ENCODE assay signal across 9 cellular contexts in the genomic region with DNA sequence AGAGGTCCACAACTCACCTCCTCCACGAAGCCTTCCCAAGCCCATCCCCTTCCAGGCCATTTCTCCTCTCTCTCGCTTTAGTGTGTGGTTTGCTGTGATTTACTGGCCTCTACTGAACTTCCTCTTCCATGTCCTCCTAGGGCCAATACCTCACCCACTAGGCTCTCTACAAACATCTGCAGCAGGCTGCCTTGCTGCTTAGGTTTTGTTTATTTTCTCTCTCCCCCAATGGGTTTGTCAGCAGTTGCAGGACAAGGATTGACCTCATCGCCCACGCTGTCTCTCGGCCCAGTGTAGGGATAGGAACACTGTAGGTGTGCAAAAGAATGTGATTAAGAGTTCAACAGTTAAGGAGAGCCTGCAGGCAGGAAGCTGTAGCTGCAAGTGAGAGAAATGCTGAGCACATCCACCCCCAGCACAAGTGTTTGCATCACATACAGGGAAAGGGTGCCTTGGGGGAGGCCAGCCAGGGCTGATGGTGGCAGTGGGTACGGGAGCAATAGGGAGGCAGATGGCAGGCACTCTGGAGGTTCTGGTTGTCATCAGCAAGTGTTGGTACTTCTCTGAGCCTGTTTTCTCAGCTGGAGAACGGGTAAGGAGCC. TPM values are rescaled to one million over a fixed set of nuclear protein-coding genes. Genes with fewer than 3 reads are reported as not detected.
DNase-seq lines count a peak whose midpoint lies in the region; ATAC-seq and TF ChIP-seq lines count a peak whose summit lies in the region.
"Had no signal": no experiment of that assay in that cellular context is flagged by ENCODE, and none has a peak within 500 bp of the region (broad histone marks: within the 10 kb centered on the region; RNA-seq: fewer than 3 reads in every experiment).

No MANE protein-coding gene starts in this region.

- H3K4me1 Mint-ChIP-seq in Caco-2 (ENCODE audit: low read depth, unreplicated experiment) (peaks cover 22% of the 10 kb centered on the region), nephron progenitor cell (peaks cover 49% of the 10 kb centered on the region)

- no peak overlapping the region for H3K4me3 ChIP-seq in Caco-2 (ENCODE audit: low read depth, low read length)
- H3K4me3 ChIP-seq in coronary artery: peak overlapping the region; percentile 6
- no peak overlapping the region for H3K4me3 ChIP-seq in effector memory CD4-positive, alpha-beta T cell (ENCODE audit: insufficient read depth, low read depth, low read length, poor library complexity, severe bottlenecking)

- H3K9me3 ChIP-seq in Caco-2: no peaks in the 10 kb centered on the region
- H3K9me3 ChIP-seq in effector memory CD4-positive, alpha-beta T cell (ENCODE audit: control insufficient read depth, low read length): no peaks in the 10 kb centered on the region

- no peaks in the 10 kb centered on the region; the same call in 1 of the 2 replicates for H3K36me3 ChIP-seq in Caco-2 (ENCODE audit: control insufficient read depth, insufficient read depth, low read length)
- no peaks in the 10 kb centered on the region for H3K36me3 ChIP-seq in effector memory CD4-positive, alpha-beta T cell (ENCODE audit: control insufficient read depth, insufficient read depth, low read length)

- no peaks in the 10 kb centered on the region for H3K9me3 Mint-ChIP-seq in Caco-2 (ENCODE audit: unreplicated experiment)
- H3K9me3 Mint-ChIP-seq in nephron progenitor cell: peaks cover 16% of the 10 kb centered on the region

- POLR2A ChIA-PET in Caco-2 (lab: Charles Lee): no interaction called here

- no peaks in the 10 kb centered on the region for H3K27me3 ChIP-seq in Caco-2 (replicated peaks; ENCODE audit: control insufficient read depth, insufficient read depth, low read length)
- no peaks in the 10 kb centered on the region for H3K27me3 ChIP-seq in effector memory CD4-positive, alpha-beta T cell (replicated peaks; ENCODE audit: control insufficient read depth, insufficient read depth, low read length, poor library complexity, severe bottlenecking)

- ATAC-seq in HG02970 (IDR thresholded peaks at IDR 0.05; ENCODE audit: low FRiP score, unreplicated experiment): no peak

- H3K36me3 Mint-ChIP-seq in Caco-2 (ENCODE audit: insufficient read depth, unreplicated experiment) (peaks cover 13% of the 10 kb centered on the region), nephron progenitor cell (ENCODE audit: low read depth) (peaks cover 10% of the 10 kb centered on the region)

- TF ChIP-seq CTCF in Caco-2 (IDR thresholded peaks at IDR 0.05; ENCODE audit: insufficient read depth in 1 of 2, low read depth in 1 of 2, low read length in 1 of 2, severe bottlenecking in 1 of 2, unreplicated experiment in 1 of 2) (no peak), coronary artery (IDR thresholded peaks at IDR 0.05) (no peak), nephron progenitor cell (IDR thresholded peaks at IDR 0.05) (no peak)

- peak overlapping the region in 1 of 2 donors; percentile 36 for H3K27ac ChIP-seq in coronary artery
- H3K27ac ChIP-seq in effector memory CD4-positive, alpha-beta T cell (ENCODE audit: insufficient read depth, low read length, poor library complexity, severe bottlenecking): no peak overlapping the region

- intact Hi-C loops in Caco-2 (cut with micrococcal nuclease; ENCODE audit: unreplicated experiment): loop anchor here (5.0 kb wide), 1 partner anchor 89 kb away; no protein-coding TSS in a partner anchor

- CTCF ChIA-PET in Caco-2 (lab: Charles Lee): no interaction called here

- peaks cover 12% of the 10 kb centered on the region for H3K4me1 ChIP-seq in Caco-2
- peaks cover 11% of the 10 kb centered on the region for H3K4me1 ChIP-seq in effector memory CD4-positive, alpha-beta T cell (ENCODE audit: control insufficient read depth, insufficient read depth, low read length, poor library complexity, severe bottlenecking)

- no peaks in the 10 kb centered on the region for H3K27me3 Mint-ChIP-seq in Caco-2 (ENCODE audit: insufficient read depth, unreplicated experiment)
- peaks cover 17% of the 10 kb centered on the region for H3K27me3 Mint-ChIP-seq in nephron progenitor cell (ENCODE audit: low read depth, poor library complexity)

- peak in 1 of 2 experiments; percentile 59 for DNase-seq in Caco-2
- DNase-seq in NOMO-1 (lab: John Stamatoyannopoulos, UW; ENCODE audit: unreplicated experiment in 2 of 2): peak; percentile 28 to 46
- DNase-seq in coronary artery (ENCODE audit: low spot score): no peak
- peak; percentile 26 for DNase-seq in nephron progenitor cell
- DNase-seq in activated CD4-positive, CD25-positive, alpha-beta regulatory T cell (lab: John Stamatoyannopoulos, UW): no peak
- no peak for DNase-seq in NCI-H1092 treated with DMSO at 0.1 percent for 48 hours (lab: John Stamatoyannopoulos, UW)
- DNase-seq in effector memory CD4-positive, alpha-beta T cell: no peak

- H3K27ac Mint-ChIP-seq in Caco-2 (ENCODE audit: unreplicated experiment) (peak overlapping the region; percentile 21), nephron progenitor cell (peak overlapping the region; percentile 86)

- peak overlapping the region; percentile 77 for H3K4me3 Mint-ChIP-seq in Caco-2 (ENCODE audit: unreplicated experiment)
- H3K4me3 Mint-ChIP-seq in nephron progenitor cell: peak overlapping the region; percentile 77

- TSS peak; percentile 62 for BruUV-seq in Caco-2 (replicated peaks; lab: Mats Ljungman, UMichigan)

RNA-seq across cellular contexts. Expression of a gene that starts 1.4 kb away (rescaled TPM):
- total RNA-seq in Caco-2 (2022): 22.5 and 25.8 TPM in 2 replicates

RNA-seq across cellular contexts. Expression of a gene that starts 18.3 kb away (rescaled TPM):
- not detected in 2 replicates for total RNA-seq in Caco-2 (2022)
- total RNA-seq: dermis microvascular lymphatic vessel endothelial cell had no signal

Comparison
In these comparisons a context has a peak if more than half of its experiments do, and no peak if none do; other contexts are left out.
1. DNase-seq: peak in NOMO-1 (2 of 2) and nephron progenitor cell (single experiment); none in coronary artery (single experiment), activated CD4-positive, CD25-positive, alpha-beta regulatory T cell (0 of 4), NCI-H1092 treated with DMSO at 0.1 percent for 48 hours (single experiment) and effector memory CD4-positive, alpha-beta T cell (0 of 3).